22 cellular contexts compared by ENCODE assay signal in genomic region chr18:1350931-1351450, GRCh38.
"Had no signal": no experiment of that assay in that cellular context is flagged by ENCODE, and none has a peak within 500 bp of the region (broad histone marks: within the 10 kb centered on the region; RNA-seq: fewer than 3 reads in every experiment).

No MANE protein-coding gene starts in this region.

- ATAC-seq: Right ventricle myocardium inferior, SK-N-SH treated with all-trans-retinoic acid at 6 μM for 48 hours had no signal

- H2AFZ ChIP-seq: PC-9 had no signal

- H3K27ac ChIP-seq: HL-60, PC-9, Peyer's patch, SJCRH30 had no signal

- H3K4me3 ChIP-seq: PC-9, Peyer's patch, SJCRH30 had no signal

- H3K27me3 ChIP-seq: Peyer's patch, SJCRH30 had no signal

- H3K4me2 ChIP-seq: PC-9 had no signal

- H3K9me3 ChIP-seq: Peyer's patch, SJCRH30 had no signal

- DNase-seq: KBM-7; MV-4-11; NCI-H1048; NCI-H1105; NCI-H1417; NCI-H1436 treated with DMSO at 0.1 percent for 48 hours; NCI-H1694; NCI-H187 treated with DMSO at 0.1 percent for 48 hours; NCI-H2029 treated with DMSO at 0.1 percent for 48 hours; NCI-H2171 treated with DMSO at 0.1 percent for 48 hours; NCI-H524; NCI-H526 treated with DMSO at 0.1 percent for 48 hours; NCI-H748 treated with DMSO at 0.1 percent for 48 hours; NK-92 treated with Interleukin-12 subunit alpha and Interleukin-12 subunit beta, amount 100 ng/mL, for 24 hours; PC-9; Peyer's patch; SHP77 treated with DMSO at 0.1 percent for 48 hours; SJCRH30 had no signal

- FAIRE-seq: HTR-8/SVneo had no signal

- H3K4me1 ChIP-seq: Peyer's patch, SJCRH30 had no signal

- H3K36me3 ChIP-seq: Peyer's patch, SJCRH30 had no signal
